31 cellular contexts compared by ENCODE assay signal in genomic region chr12:114612062-114612461, GRCh38.
"Had no signal": no experiment of that assay in that cellular context is flagged by ENCODE, and none has a peak within 500 bp of the region (broad histone marks: within the 10 kb centered on the region; RNA-seq: fewer than 3 reads in every experiment).

No MANE protein-coding gene starts in this region.

- FAIRE-seq: RCC 7860 had no signal

- H3K4me3 ChIP-seq: ascending aorta, cardiac muscle cell, PC-9 had no signal

- H3K4me3 Mint-ChIP-seq: activated CD4-positive, alpha-beta memory T cell treated with anti-CD3 and anti-CD28 coated beads for 36 hours; activated CD8-positive, alpha-beta memory T cell treated with anti-CD3 and anti-CD28 coated beads, Interleukin-2, amount 10 ng/mL, durations not matched to agents 7 days and 5 days; activated naive CD4-positive, alpha-beta T cell treated with anti-CD3 and anti-CD28 coated beads, Interleukin-2, amount 50 U/mL, for 24 hours; activated naive CD8-positive, alpha-beta T cell treated with anti-CD3 and anti-CD28 coated beads, Interleukin-2, amount 10 ng/mL, durations not matched to agents 7 days and 5 days; activated T-cell treated with anti-CD3 and anti-CD28 coated beads, Interleukin-2, amount 50 U/mL, for 72 hours; activated T-helper 17 cell treated with anti-CD3 and anti-CD28 coated beads, Interleukin-2, amount 50 U/mL, for 72 hours; central memory CD8-positive, alpha-beta T cell had no signal

- H3K27me3 ChIP-seq: ascending aorta, cardiac muscle cell had no signal

- H3K9ac ChIP-seq: KMS-11 had no signal

- H3K4me1 ChIP-seq: ascending aorta had no signal

- DNase-seq: activated CD4-positive, alpha-beta memory T cell treated with anti-CD3 and anti-CD28 coated beads for 36 hours; activated CD4-positive, alpha-beta T cell treated with anti-CD3 and anti-CD28 coated beads, Interleukin-2, amount 50 U/mL, for 1 hour; activated CD8-positive, alpha-beta memory T cell treated with anti-CD3 and anti-CD28 coated beads for 24 hours; activated CD8-positive, alpha-beta memory T cell treated with anti-CD3 and anti-CD28 coated beads, Interleukin-2, amount 10 ng/mL, durations not matched to agents 7 days and 5 days; activated CD8-positive, alpha-beta memory T cell treated with anti-CD3 and anti-CD28 coated beads, Interleukin-2, amount 50 U/mL, for 48 hours; activated gamma-delta T cell; activated naive CD4-positive, alpha-beta T cell treated with Interleukin-2 at 50 U/mL for 16 hours; activated naive CD8-positive, alpha-beta T cell treated with anti-CD3 and anti-CD28 coated beads, Interleukin-2, amount 10 ng/mL, durations not matched to agents 7 days and 5 days; activated T-cell treated with anti-CD3 and anti-CD28 coated beads, Interleukin-2, amount 50 U/mL, for 72 hours; amygdala; MM.1S; MV-4-11; NCI-H1092; NCI-H1436 treated with DMSO at 0.1 percent for 48 hours; NCI-H1694 treated with DMSO at 0.1 percent for 48 hours; NCI-H2029; NCI-H510A; NCI-H748 treated with DMSO at 0.1 percent for 48 hours; NK-92 treated with Interleukin-12 subunit alpha and Interleukin-12 subunit beta, amount 100 ng/mL, for 24 hours; PC-9; Right ventricle myocardium superior; SW 1271; T-helper 1 cell; T1000 had no signal

- H3K27ac ChIP-seq: ascending aorta, cardiac muscle cell, KMS-11, PC-9 had no signal

- H3K4me2 ChIP-seq: KMS-11, PC-9 had no signal

- H3K27me3 Mint-ChIP-seq: activated CD8-positive, alpha-beta memory T cell treated with anti-CD3 and anti-CD28 coated beads, Interleukin-2, amount 10 ng/mL, durations not matched to agents 7 days and 5 days; activated naive CD8-positive, alpha-beta T cell treated with anti-CD3 and anti-CD28 coated beads, Interleukin-2, amount 10 ng/mL, durations not matched to agents 7 days and 5 days; central memory CD8-positive, alpha-beta T cell had no signal

- H3K27ac Mint-ChIP-seq: activated CD4-positive, alpha-beta memory T cell treated with anti-CD3 and anti-CD28 coated beads for 36 hours; activated CD8-positive, alpha-beta memory T cell treated with anti-CD3 and anti-CD28 coated beads, Interleukin-2, amount 10 ng/mL, durations not matched to agents 7 days and 5 days; activated naive CD4-positive, alpha-beta T cell treated with anti-CD3 and anti-CD28 coated beads, Interleukin-2, amount 50 U/mL, for 24 hours; activated naive CD8-positive, alpha-beta T cell treated with anti-CD3 and anti-CD28 coated beads, Interleukin-2, amount 10 ng/mL, durations not matched to agents 7 days and 5 days; activated T-cell treated with anti-CD3 and anti-CD28 coated beads, Interleukin-2, amount 50 U/mL, for 72 hours; activated T-helper 17 cell treated with anti-CD3 and anti-CD28 coated beads, Interleukin-2, amount 50 U/mL, for 72 hours had no signal

- ATAC-seq: activated CD8-positive, alpha-beta memory T cell treated with anti-CD3 and anti-CD28 coated beads, Interleukin-2, amount 10 ng/mL, durations not matched to agents 7 days and 5 days; activated T-cell treated with anti-CD3 and anti-CD28 coated beads, Interleukin-2, amount 50 U/mL, for 72 hours; activated T-helper 17 cell treated with anti-CD3 and anti-CD28 coated beads, Interleukin-2, amount 50 U/mL, for 72 hours had no signal

- H3K4me1 Mint-ChIP-seq: activated CD8-positive, alpha-beta memory T cell treated with anti-CD3 and anti-CD28 coated beads, Interleukin-2, amount 10 ng/mL, durations not matched to agents 7 days and 5 days; activated naive CD4-positive, alpha-beta T cell treated with anti-CD3 and anti-CD28 coated beads, Interleukin-2, amount 50 U/mL, for 24 hours; activated naive CD8-positive, alpha-beta T cell treated with anti-CD3 and anti-CD28 coated beads, Interleukin-2, amount 10 ng/mL, durations not matched to agents 7 days and 5 days; activated T-helper 17 cell treated with anti-CD3 and anti-CD28 coated beads, Interleukin-2, amount 50 U/mL, for 72 hours; central memory CD8-positive, alpha-beta T cell had no signal

- H2AFZ ChIP-seq: PC-9 had no signal

- H3K36me3 Mint-ChIP-seq: activated CD4-positive, alpha-beta memory T cell treated with anti-CD3 and anti-CD28 coated beads for 36 hours; activated CD8-positive, alpha-beta memory T cell treated with anti-CD3 and anti-CD28 coated beads, Interleukin-2, amount 10 ng/mL, durations not matched to agents 7 days and 5 days; activated naive CD4-positive, alpha-beta T cell treated with anti-CD3 and anti-CD28 coated beads, Interleukin-2, amount 50 U/mL, for 24 hours; activated naive CD8-positive, alpha-beta T cell treated with anti-CD3 and anti-CD28 coated beads, Interleukin-2, amount 10 ng/mL, durations not matched to agents 7 days and 5 days had no signal

- H3K36me3 ChIP-seq: ascending aorta, cardiac muscle cell had no signal
